1 cellular context compared by ENCODE assay signal in the genomic region with DNA sequence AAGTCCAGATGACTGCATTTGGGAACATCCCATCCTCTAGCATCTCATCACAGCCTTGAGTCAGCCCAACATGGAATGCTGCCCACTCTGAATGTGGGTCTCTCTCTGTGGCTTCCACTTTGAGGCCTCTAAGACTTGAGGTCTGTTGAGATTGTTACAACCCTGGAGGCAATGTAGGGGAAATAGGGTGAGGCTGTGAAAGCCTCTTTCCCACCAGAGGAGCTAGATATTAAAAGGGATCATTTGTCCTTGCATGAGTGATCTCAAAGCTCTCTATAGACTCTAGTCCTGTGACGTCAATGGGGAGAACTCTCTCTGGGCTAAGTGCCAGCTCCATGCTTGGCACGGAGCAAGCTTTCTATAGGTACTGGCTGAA.
TF ChIP-seq lines count a peak whose summit lies in the region.

No MANE protein-coding gene starts in this region.

TF ChIP-seq in SK-N-SH, 30 proteins besides CTCF, POLR2A, EP300 and RAD21 (continued from another document):
- TF ChIP-seq, protein P1, sequence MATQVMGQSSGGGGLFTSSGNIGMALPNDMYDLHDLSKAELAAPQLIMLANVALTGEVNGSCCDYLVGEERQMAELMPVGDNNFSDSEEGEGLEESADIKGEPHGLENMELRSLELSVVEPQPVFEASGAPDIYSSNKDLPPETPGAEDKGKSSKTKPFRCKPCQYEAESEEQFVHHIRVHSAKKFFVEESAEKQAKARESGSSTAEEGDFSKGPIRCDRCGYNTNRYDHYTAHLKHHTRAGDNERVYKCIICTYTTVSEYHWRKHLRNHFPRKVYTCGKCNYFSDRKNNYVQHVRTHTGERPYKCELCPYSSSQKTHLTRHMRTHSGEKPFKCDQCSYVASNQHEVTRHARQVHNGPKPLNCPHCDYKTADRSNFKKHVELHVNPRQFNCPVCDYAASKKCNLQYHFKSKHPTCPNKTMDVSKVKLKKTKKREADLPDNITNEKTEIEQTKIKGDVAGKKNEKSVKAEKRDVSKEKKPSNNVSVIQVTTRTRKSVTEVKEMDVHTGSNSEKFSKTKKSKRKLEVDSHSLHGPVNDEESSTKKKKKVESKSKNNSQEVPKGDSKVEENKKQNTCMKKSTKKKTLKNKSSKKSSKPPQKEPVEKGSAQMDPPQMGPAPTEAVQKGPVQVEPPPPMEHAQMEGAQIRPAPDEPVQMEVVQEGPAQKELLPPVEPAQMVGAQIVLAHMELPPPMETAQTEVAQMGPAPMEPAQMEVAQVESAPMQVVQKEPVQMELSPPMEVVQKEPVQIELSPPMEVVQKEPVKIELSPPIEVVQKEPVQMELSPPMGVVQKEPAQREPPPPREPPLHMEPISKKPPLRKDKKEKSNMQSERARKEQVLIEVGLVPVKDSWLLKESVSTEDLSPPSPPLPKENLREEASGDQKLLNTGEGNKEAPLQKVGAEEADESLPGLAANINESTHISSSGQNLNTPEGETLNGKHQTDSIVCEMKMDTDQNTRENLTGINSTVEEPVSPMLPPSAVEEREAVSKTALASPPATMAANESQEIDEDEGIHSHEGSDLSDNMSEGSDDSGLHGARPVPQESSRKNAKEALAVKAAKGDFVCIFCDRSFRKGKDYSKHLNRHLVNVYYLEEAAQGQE (IDR thresholded peaks at IDR 0.05; ENCODE audit: low read depth, low read length), result no peak
- TF ChIP-seq ELF1 (IDR thresholded peaks at IDR 0.05) (no peak), MEF2A (IDR thresholded peaks at IDR 0.05; ENCODE audit: borderline replicate concordance, low read depth) (no peak), SIN3A (IDR thresholded peaks at IDR 0.05; ENCODE audit: borderline replicate concordance, low read depth, low read length) (no peak), RFX5 (IDR thresholded peaks at IDR 0.05; ENCODE audit: low read length) (no peak), CHD2 (IDR thresholded peaks at IDR 0.05; ENCODE audit: low read length, partially characterized antibody) (no peak), TCF12 (IDR thresholded peaks at IDR 0.05) (no peak), NRF1 (IDR thresholded peaks at IDR 0.05; ENCODE audit: low read depth, low read length) (no peak), JUND (IDR thresholded peaks at IDR 0.05) (no peak), RCOR1 (IDR thresholded peaks at IDR 0.05; ENCODE audit: low read length) (no peak)
